ENCODE assay signal across 1 cellular context in the genomic region with DNA sequence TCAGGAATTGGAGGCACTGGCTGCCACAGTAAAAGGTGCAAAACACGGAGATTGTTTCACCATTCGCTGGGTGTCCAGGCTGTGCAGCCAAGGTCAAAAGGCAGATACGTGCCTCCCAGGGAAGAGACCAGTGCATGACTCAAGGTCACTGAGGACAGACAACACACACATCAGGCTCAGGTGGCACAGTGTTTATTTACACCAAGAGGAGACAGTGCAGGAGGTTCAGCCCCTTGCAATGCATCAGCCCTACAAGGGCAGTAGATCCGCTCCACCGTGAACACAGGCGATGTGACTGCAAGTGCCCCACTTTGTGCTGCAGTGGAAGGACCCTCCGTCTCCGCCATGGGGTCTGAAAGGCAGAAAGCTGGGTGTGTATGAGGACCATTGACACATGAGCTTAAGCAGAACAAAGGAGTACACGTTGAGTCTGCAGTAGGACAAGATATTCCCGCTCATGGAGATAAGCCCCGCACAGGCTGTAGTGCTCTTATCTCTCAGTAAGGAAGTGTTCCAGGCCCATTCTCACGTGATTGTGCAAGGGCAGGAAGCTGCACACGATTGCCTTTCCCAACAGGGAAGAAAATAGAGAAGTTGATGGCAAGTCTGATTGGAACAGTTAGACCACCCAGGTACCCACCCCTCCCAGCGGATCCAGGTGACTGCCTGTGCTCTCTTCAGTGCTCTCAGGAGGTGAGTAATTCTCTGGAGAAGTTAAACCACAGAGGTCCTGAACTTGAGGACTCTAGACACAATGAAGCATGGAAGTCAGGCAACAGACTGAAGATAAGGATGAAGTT.
A peak's percentile ranks its signal among the peaks of the same experiment; 100 is the strongest.
TF ChIP-seq lines count a peak whose summit lies in the region.

No MANE protein-coding gene starts in this region.

TF ChIP-seq in HepG2, 621 proteins besides CTCF, POLR2A, EP300 and RAD21 (continued from another document and continues in another):
- TF ChIP-seq, protein P1, sequence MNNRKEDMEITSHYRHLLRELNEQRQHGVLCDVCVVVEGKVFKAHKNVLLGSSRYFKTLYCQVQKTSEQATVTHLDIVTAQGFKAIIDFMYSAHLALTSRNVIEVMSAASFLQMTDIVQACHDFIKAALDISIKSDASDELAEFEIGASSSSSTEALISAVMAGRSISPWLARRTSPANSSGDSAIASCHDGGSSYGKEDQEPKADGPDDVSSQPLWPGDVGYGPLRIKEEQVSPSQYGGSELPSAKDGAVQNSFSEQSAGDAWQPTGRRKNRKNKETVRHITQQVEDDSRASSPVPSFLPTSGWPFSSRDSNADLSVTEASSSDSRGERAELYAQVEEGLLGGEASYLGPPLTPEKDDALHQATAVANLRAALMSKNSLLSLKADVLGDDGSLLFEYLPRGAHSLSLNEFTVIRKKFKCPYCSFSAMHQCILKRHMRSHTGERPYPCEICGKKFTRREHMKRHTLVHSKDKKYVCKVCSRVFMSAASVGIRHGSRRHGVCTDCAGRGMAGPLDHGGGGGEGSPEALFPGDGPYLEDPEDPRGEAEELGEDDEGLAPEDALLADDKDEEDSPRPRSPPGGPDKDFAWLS (CRISPR knock-in tag; IDR thresholded peaks at IDR 0.05; ENCODE audit: borderline replicate concordance) = no peak
- TF ChIP-seq ZNF317 (CRISPR knock-in tag; IDR thresholded peaks at IDR 0.05) (no peak), ZNF678 (CRISPR knock-in tag; IDR thresholded peaks at IDR 0.05) (no peak), ZNF598 (CRISPR knock-in tag; IDR thresholded peaks at IDR 0.05; ENCODE audit: borderline replicate concordance) (peak; percentile 22; the same call in 1 of the 2 replicates), PITX1 (CRISPR knock-in tag; IDR thresholded peaks at IDR 0.05) (peak; percentile 84), ZFX (CRISPR knock-in tag; IDR thresholded peaks at IDR 0.05; ENCODE audit: low read depth) (peak; percentile 46; the same call in 1 of the 2 replicates), ZNF816 (CRISPR knock-in tag; IDR thresholded peaks at IDR 0.05; ENCODE audit: borderline replicate concordance) (no peak), RAD51 (IDR thresholded peaks at IDR 0.05; ENCODE audit: borderline replicate concordance) (no peak), FOXO1 (CRISPR knock-in tag; IDR thresholded peaks at IDR 0.05) (peak; percentile 98), KLF12 (CRISPR knock-in tag; IDR thresholded peaks at IDR 0.05; ENCODE audit: borderline replicate concordance) (no peak), PCBP1 (IDR thresholded peaks at IDR 0.05; ENCODE audit: borderline replicate concordance, low read depth, low read length) (no peak), ZNF44 (CRISPR knock-in tag; IDR thresholded peaks at IDR 0.05) (no peak), U2AF2 (IDR thresholded peaks at IDR 0.05; ENCODE audit: low read depth, low read length) (no peak), HOXA3 (CRISPR knock-in tag; IDR thresholded peaks at IDR 0.05) (peak; percentile 83; the same call in 1 of the 2 replicates), ISL2 (CRISPR knock-in tag; IDR thresholded peaks at IDR 0.05) (no peak; the same call in 1 of the 2 replicates), KDM1A (CRISPR knock-in tag; IDR thresholded peaks at IDR 0.05) (peak; percentile 65; the same call in 1 of the 2 replicates), ZNF256 (CRISPR knock-in tag; conservative IDR thresholded peaks at IDR 0.05) (no peak)
- TF ChIP-seq, protein P2, sequence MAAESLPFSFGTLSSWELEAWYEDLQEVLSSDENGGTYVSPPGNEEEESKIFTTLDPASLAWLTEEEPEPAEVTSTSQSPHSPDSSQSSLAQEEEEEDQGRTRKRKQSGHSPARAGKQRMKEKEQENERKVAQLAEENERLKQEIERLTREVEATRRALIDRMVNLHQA (CRISPR knock-in tag; IDR thresholded peaks at IDR 0.05) = no peak
- TF ChIP-seq, protein P3, sequence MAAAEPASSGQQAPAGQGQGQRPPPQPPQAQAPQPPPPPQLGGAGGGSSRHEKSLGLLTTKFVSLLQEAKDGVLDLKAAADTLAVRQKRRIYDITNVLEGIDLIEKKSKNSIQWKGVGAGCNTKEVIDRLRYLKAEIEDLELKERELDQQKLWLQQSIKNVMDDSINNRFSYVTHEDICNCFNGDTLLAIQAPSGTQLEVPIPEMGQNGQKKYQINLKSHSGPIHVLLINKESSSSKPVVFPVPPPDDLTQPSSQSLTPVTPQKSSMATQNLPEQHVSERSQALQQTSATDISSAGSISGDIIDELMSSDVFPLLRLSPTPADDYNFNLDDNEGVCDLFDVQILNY (CRISPR knock-in tag; conservative IDR thresholded peaks at IDR 0.05) = no peak
- TF ChIP-seq, protein P4, sequence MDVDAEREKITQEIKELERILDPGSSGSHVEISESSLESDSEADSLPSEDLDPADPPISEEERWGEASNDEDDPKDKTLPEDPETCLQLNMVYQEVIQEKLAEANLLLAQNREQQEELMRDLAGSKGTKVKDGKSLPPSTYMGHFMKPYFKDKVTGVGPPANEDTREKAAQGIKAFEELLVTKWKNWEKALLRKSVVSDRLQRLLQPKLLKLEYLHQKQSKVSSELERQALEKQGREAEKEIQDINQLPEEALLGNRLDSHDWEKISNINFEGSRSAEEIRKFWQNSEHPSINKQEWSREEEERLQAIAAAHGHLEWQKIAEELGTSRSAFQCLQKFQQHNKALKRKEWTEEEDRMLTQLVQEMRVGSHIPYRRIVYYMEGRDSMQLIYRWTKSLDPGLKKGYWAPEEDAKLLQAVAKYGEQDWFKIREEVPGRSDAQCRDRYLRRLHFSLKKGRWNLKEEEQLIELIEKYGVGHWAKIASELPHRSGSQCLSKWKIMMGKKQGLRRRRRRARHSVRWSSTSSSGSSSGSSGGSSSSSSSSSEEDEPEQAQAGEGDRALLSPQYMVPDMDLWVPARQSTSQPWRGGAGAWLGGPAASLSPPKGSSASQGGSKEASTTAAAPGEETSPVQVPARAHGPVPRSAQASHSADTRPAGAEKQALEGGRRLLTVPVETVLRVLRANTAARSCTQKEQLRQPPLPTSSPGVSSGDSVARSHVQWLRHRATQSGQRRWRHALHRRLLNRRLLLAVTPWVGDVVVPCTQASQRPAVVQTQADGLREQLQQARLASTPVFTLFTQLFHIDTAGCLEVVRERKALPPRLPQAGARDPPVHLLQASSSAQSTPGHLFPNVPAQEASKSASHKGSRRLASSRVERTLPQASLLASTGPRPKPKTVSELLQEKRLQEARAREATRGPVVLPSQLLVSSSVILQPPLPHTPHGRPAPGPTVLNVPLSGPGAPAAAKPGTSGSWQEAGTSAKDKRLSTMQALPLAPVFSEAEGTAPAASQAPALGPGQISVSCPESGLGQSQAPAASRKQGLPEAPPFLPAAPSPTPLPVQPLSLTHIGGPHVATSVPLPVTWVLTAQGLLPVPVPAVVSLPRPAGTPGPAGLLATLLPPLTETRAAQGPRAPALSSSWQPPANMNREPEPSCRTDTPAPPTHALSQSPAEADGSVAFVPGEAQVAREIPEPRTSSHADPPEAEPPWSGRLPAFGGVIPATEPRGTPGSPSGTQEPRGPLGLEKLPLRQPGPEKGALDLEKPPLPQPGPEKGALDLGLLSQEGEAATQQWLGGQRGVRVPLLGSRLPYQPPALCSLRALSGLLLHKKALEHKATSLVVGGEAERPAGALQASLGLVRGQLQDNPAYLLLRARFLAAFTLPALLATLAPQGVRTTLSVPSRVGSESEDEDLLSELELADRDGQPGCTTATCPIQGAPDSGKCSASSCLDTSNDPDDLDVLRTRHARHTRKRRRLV (CRISPR knock-in tag; IDR thresholded peaks at IDR 0.05) = no peak
- TF ChIP-seq, protein P5, sequence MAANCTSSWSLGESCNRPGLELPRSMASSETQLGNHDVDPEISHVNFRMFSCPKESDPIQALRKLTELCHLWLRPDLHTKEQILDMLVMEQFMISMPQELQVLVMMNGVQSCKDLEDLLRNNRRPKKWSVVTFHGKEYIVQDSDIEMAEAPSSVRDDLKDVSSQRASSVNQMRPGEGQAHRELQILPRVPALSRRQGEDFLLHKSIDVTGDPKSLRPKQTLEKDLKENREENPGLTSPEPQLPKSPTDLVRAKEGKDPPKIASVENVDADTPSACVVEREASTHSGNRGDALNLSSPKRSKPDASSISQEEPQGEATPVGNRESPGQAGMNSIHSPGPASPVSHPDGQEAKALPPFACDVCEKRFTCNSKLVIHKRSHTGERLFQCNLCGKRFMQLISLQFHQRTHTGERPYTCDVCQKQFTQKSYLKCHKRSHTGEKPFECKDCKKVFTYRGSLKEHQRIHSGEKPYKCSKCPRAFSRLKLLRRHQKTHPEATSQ (CRISPR knock-in tag; IDR thresholded peaks at IDR 0.05; ENCODE audit: borderline replicate concordance) = no peak
- TF ChIP-seq, protein P6, sequence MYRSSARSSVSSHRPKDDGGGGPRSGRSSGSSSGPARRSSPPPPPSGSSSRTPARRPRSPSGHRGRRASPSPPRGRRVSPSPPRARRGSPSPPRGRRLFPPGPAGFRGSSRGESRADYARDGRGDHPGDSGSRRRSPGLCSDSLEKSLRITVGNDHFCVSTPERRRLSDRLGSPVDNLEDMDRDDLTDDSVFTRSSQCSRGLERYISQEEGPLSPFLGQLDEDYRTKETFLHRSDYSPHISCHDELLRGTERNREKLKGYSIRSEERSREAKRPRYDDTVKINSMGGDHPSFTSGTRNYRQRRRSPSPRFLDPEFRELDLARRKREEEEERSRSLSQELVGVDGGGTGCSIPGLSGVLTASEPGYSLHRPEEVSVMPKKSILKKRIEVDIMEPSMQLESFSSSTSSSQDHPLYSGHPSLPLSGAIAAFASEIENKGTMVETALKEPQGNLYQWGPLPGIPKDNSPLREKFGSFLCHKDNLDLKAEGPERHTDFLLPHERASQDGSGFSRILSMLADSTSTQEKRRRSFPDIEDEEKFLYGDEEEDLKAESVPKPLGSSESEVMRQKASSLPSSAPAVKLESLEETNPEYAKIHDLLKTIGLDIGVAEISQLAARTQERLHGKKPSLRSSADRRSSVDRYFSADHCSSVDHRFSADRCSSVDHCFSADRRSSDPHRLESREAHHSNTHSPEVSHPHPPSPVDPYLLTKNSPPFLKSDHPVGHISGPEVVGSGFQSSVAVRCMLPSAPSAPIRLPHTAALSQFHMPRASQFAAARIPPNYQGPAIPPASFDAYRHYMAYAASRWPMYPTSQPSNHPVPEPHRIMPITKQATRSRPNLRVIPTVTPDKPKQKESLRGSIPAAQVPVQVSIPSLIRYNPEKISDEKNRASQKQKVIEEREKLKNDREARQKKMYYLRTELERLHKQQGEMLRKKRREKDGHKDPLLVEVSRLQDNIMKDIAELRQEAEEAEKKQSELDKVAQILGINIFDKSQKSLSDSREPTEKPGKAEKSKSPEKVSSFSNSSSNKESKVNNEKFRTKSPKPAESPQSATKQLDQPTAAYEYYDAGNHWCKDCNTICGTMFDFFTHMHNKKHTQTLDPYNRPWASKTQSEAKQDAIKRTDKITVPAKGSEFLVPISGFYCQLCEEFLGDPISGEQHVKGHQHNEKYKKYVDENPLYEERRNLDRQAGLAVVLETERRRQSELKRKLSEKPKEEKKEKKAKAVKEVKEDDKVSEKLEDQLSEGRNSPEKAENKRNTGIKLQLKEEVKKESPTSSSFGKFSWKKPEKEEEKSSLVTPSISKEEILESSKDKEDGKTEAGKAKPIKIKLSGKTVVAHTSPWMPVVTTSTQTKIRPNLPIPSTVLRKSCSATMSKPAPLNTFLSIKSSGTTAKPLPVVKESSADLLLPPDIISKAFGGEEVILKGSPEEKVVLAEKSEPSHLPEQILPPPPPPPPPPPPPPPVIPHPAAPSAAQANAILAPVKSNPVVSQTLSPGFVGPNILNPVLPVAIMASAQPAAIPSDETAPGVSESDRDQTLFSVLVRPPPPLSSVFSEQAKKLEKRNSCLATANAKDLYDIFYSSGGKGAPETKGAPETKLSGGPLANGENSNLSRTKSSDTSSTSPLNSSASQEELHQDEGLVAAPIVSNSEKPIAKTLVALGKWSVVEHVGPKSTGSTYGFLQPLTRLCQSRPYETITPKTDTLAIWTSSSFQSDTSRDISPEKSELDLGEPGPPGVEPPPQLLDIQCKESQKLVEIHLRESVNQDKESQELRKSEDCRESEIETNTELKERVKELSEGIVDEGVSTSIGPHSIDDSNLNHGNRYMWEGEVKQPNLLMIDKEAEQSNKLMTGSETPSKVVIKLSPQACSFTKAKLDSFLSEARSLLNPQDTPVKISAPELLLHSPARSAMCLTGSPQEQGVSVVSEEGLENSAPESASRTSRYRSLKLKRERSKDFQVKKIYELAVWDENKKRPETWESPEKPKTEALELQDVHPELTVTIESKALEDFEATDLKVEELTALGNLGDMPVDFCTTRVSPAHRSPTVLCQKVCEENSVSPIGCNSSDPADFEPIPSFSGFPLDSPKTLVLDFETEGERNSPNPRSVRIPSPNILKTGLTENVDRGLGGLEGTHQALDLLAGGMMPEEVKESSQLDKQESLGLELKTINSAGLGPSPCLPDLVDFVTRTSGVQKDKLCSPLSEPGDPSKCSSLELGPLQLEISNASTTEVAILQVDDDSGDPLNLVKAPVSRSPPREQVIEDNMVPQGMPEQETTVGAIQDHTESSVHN (CRISPR knock-in tag; IDR thresholded peaks at IDR 0.05) = no peak; the same call in 1 of the 2 replicates
- TF ChIP-seq, protein P7, sequence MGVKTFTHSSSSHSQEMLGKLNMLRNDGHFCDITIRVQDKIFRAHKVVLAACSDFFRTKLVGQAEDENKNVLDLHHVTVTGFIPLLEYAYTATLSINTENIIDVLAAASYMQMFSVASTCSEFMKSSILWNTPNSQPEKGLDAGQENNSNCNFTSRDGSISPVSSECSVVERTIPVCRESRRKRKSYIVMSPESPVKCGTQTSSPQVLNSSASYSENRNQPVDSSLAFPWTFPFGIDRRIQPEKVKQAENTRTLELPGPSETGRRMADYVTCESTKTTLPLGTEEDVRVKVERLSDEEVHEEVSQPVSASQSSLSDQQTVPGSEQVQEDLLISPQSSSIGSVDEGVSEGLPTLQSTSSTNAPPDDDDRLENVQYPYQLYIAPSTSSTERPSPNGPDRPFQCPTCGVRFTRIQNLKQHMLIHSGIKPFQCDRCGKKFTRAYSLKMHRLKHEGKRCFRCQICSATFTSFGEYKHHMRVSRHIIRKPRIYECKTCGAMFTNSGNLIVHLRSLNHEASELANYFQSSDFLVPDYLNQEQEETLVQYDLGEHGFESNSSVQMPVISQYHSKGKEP (CRISPR knock-in tag; IDR thresholded peaks at IDR 0.05) = no peak
- TF ChIP-seq, protein P8, sequence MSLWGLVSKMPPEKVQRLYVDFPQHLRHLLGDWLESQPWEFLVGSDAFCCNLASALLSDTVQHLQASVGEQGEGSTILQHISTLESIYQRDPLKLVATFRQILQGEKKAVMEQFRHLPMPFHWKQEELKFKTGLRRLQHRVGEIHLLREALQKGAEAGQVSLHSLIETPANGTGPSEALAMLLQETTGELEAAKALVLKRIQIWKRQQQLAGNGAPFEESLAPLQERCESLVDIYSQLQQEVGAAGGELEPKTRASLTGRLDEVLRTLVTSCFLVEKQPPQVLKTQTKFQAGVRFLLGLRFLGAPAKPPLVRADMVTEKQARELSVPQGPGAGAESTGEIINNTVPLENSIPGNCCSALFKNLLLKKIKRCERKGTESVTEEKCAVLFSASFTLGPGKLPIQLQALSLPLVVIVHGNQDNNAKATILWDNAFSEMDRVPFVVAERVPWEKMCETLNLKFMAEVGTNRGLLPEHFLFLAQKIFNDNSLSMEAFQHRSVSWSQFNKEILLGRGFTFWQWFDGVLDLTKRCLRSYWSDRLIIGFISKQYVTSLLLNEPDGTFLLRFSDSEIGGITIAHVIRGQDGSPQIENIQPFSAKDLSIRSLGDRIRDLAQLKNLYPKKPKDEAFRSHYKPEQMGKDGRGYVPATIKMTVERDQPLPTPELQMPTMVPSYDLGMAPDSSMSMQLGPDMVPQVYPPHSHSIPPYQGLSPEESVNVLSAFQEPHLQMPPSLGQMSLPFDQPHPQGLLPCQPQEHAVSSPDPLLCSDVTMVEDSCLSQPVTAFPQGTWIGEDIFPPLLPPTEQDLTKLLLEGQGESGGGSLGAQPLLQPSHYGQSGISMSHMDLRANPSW (CRISPR knock-in tag; IDR thresholded peaks at IDR 0.05; ENCODE audit: borderline replicate concordance) = 0 out of 2 replicates have a peak, but pooled peaks have one; percentile 65
